In the genomic region with DNA sequence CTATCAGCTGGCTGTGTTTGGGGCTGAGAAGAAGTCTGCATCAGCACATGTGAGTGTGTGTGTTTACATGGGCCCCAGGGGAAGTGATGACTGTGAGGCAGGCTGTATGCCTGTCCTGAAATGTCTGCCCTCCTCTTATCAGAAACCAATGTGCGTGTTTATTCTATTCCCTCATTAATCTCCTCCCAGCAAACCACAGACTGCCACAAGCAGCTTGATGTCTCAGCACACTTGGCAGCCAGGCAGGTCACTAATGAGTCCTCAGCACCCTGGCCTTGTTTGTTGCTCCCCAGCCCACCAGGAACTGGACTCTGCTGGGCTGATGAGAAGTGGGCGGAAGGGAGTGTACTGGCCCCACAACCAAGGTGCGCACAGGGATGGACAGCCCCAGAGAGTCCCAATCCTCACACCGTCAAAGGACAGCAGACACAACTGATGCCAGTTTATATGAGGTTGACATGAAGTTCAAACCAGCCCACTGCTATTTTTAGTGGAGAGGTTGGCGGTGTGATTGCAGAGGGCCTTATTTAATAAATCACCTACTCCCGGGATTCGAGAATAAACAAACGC, we compare ENCODE assay signal across 8 cellular contexts.
A peak's percentile ranks its signal among the peaks of the same experiment; 100 is the strongest.
DNase-seq lines count a peak whose midpoint lies in the region; ATAC-seq and TF ChIP-seq lines count a peak whose summit lies in the region.

No MANE protein-coding gene starts in this region.

- peaks cover 26% of the 10 kb centered on the region for H3K4me1 Mint-ChIP-seq in activated T-helper 17 cell treated with anti-CD3 and anti-CD28 coated beads, Interleukin-2, amount 50 U/mL, for 72 hours
- peaks cover 7% of the 10 kb centered on the region for H3K4me1 Mint-ChIP-seq in GM23338

- H3F3A ChIP-seq in GM23338 (replicated peaks; ENCODE audit: low read depth), result no peaks in the 10 kb centered on the region

- H3K27me3 ChIP-seq in MG63 (no peaks in the 10 kb centered on the region), GM23338 (ENCODE audit: insufficient read depth) (no peaks in the 10 kb centered on the region)

- H3K27ac ChIP-seq in GM23338 (ENCODE audit: low read depth), result no peak overlapping the region

- H3K9me3 Mint-ChIP-seq in activated T-helper 17 cell treated with anti-CD3 and anti-CD28 coated beads, Interleukin-2, amount 50 U/mL, for 72 hours, result peaks cover 6% of the 10 kb centered on the region
- H3K9me3 Mint-ChIP-seq in GM23338, result no peaks in the 10 kb centered on the region

- H2AFZ ChIP-seq in GM23338, result no peak overlapping the region

- H3K79me2 ChIP-seq in GM23338 (replicated peaks; ENCODE audit: insufficient read depth), result no peaks in the 10 kb centered on the region

- H3K9me3 ChIP-seq in MG63, result no peaks in the 10 kb centered on the region
- H3K9me3 ChIP-seq in mucosa of descending colon, result no peaks in the 10 kb centered on the region

- H3K36me3 Mint-ChIP-seq in activated T-helper 17 cell treated with anti-CD3 and anti-CD28 coated beads, Interleukin-2, amount 50 U/mL, for 72 hours (ENCODE audit: low read depth), result no peaks in the 10 kb centered on the region
- H3K36me3 Mint-ChIP-seq in GM23338 (ENCODE audit: low read depth), result no peaks in the 10 kb centered on the region

- H3K4me2 ChIP-seq in GM23338, result no peak overlapping the region

- ATAC-seq in activated T-helper 17 cell treated with anti-CD3 and anti-CD28 coated beads, Interleukin-2, amount 50 U/mL, for 72 hours (replicated peaks), result peak; percentile 87
- ATAC-seq in mucosa of descending colon, result peak; percentile 57
- no peak for ATAC-seq in HG02588 (IDR thresholded peaks at IDR 0.05; ENCODE audit: unreplicated experiment)
- ATAC-seq in GM23338, result no peak
- ATAC-seq in HG02798 (IDR thresholded peaks at IDR 0.05; ENCODE audit: poor library complexity, unreplicated experiment), result no peak

- H3K4me3 ChIP-seq in MG63, result no peak overlapping the region
- H3K4me3 ChIP-seq in mucosa of descending colon, result no peak overlapping the region
- H3K4me3 ChIP-seq in GM23338, result no peak overlapping the region

- peak overlapping the region; percentile 55 for H3K27ac Mint-ChIP-seq in activated T-helper 17 cell treated with anti-CD3 and anti-CD28 coated beads, Interleukin-2, amount 50 U/mL, for 72 hours
- no peak overlapping the region for H3K27ac Mint-ChIP-seq in GM23338

- TF ChIP-seq CTCF in mucosa of descending colon (IDR thresholded peaks at IDR 0.05), result no peak
- TF ChIP-seq CTCF in GM23338 (conservative IDR thresholded peaks at IDR 0.05; ENCODE audit: low read depth in 2 of 2), result no peak

- no peaks in the 10 kb centered on the region for H3K36me3 ChIP-seq in MG63
- H3K36me3 ChIP-seq in mucosa of descending colon (ENCODE audit: low read depth), result no peaks in the 10 kb centered on the region
- H3K36me3 ChIP-seq in GM23338 (ENCODE audit: insufficient read depth), result no peaks in the 10 kb centered on the region

- no peaks in the 10 kb centered on the region for H3K27me3 Mint-ChIP-seq in activated T-helper 17 cell treated with anti-CD3 and anti-CD28 coated beads, Interleukin-2, amount 50 U/mL, for 72 hours
- peaks cover 2% of the 10 kb centered on the region for H3K27me3 Mint-ChIP-seq in GM23338 (ENCODE audit: insufficient read depth, low read depth, poor library complexity)

- no peak overlapping the region for H3K4me3 Mint-ChIP-seq in activated T-helper 17 cell treated with anti-CD3 and anti-CD28 coated beads, Interleukin-2, amount 50 U/mL, for 72 hours
- no peak overlapping the region for H3K4me3 Mint-ChIP-seq in GM23338

- no peaks in the 10 kb centered on the region for H3K9me2 ChIP-seq in GM23338 (ENCODE audit: insufficient read depth)

- H4K20me1 ChIP-seq in GM23338 (replicated peaks; ENCODE audit: insufficient read depth), result no peaks in the 10 kb centered on the region

- DNase-seq in DMS153 (lab: John Stamatoyannopoulos, UW) (peak; percentile 98), MG63 (peak; percentile 66), mucosa of descending colon (no peak), GM23338 (ENCODE audit: low spot score) (no peak)
- no peak for DNase-seq in stimulated activated CD8-positive, alpha-beta memory T cell treated with anti-CD3 and anti-CD28 coated beads, Interleukin-4, amount 100 ng/mL, for 48 hours

- H3K4me1 ChIP-seq in mucosa of descending colon (ENCODE audit: low read depth), result no peaks in the 10 kb centered on the region
- no peaks in the 10 kb centered on the region for H3K4me1 ChIP-seq in GM23338 (ENCODE audit: insufficient read depth)

- intact Hi-C loops in mucosa of descending colon (cut with DNase I, micrococcal nuclease), result no loop called here

TF ChIP-seq in GM23338, 12 proteins besides CTCF, POLR2A, EP300 and RAD21 (continues in another document):
- no peak for TF ChIP-seq POLR2AphosphoS5 (IDR thresholded peaks at IDR 0.05; ENCODE audit: low read depth)
- TF ChIP-seq ZNF331 (CRISPR knock-in tag; IDR thresholded peaks at IDR 0.05; ENCODE audit: low read depth), result no peak
- TF ChIP-seq, protein P1, sequence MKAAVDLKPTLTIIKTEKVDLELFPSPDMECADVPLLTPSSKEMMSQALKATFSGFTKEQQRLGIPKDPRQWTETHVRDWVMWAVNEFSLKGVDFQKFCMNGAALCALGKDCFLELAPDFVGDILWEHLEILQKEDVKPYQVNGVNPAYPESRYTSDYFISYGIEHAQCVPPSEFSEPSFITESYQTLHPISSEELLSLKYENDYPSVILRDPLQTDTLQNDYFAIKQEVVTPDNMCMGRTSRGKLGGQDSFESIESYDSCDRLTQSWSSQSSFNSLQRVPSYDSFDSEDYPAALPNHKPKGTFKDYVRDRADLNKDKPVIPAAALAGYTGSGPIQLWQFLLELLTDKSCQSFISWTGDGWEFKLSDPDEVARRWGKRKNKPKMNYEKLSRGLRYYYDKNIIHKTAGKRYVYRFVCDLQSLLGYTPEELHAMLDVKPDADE (IDR thresholded peaks at IDR 0.05), result no peak
- TF ChIP-seq, protein P2, sequence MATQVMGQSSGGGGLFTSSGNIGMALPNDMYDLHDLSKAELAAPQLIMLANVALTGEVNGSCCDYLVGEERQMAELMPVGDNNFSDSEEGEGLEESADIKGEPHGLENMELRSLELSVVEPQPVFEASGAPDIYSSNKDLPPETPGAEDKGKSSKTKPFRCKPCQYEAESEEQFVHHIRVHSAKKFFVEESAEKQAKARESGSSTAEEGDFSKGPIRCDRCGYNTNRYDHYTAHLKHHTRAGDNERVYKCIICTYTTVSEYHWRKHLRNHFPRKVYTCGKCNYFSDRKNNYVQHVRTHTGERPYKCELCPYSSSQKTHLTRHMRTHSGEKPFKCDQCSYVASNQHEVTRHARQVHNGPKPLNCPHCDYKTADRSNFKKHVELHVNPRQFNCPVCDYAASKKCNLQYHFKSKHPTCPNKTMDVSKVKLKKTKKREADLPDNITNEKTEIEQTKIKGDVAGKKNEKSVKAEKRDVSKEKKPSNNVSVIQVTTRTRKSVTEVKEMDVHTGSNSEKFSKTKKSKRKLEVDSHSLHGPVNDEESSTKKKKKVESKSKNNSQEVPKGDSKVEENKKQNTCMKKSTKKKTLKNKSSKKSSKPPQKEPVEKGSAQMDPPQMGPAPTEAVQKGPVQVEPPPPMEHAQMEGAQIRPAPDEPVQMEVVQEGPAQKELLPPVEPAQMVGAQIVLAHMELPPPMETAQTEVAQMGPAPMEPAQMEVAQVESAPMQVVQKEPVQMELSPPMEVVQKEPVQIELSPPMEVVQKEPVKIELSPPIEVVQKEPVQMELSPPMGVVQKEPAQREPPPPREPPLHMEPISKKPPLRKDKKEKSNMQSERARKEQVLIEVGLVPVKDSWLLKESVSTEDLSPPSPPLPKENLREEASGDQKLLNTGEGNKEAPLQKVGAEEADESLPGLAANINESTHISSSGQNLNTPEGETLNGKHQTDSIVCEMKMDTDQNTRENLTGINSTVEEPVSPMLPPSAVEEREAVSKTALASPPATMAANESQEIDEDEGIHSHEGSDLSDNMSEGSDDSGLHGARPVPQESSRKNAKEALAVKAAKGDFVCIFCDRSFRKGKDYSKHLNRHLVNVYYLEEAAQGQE (IDR thresholded peaks at IDR 0.05; ENCODE audit: unreplicated experiment), result no peak
- no peak for TF ChIP-seq NANOG (IDR thresholded peaks at IDR 0.05; ENCODE audit: borderline replicate concordance)
- no peak for TF ChIP-seq ZNF114 (CRISPR knock-in tag; IDR thresholded peaks at IDR 0.05)
- no peak for TF ChIP-seq STAT1 (IDR thresholded peaks at IDR 0.05; ENCODE audit: unreplicated experiment)
- TF ChIP-seq CREB1 (CRISPR knock-in tag; IDR thresholded peaks at IDR 0.05; ENCODE audit: low read depth), result no peak
- TF ChIP-seq EZH2 (IDR thresholded peaks at IDR 0.05; ENCODE audit: low read depth, unreplicated experiment), result no peak
- TF ChIP-seq EZH2phosphoT487 (IDR thresholded peaks at IDR 0.05; ENCODE audit: unreplicated experiment), result no peak
- no peak for TF ChIP-seq JUNB (IDR thresholded peaks at IDR 0.05; ENCODE audit: unreplicated experiment)

Comparison
In these comparisons a context has a peak if more than half of its experiments do, and no peak if none do; other contexts are left out.
1. DNase-seq: peak in DMS153 (single experiment) and MG63 (single experiment); none in mucosa of descending colon (0 of 3), GM23338 (single experiment) and stimulated activated CD8-positive, alpha-beta memory T cell treated with anti-CD3 and anti-CD28 coated beads, Interleukin-4, amount 100 ng/mL, for 48 hours (single experiment).
2. ATAC-seq: peak in activated T-helper 17 cell treated with anti-CD3 and anti-CD28 coated beads, Interleukin-2, amount 50 U/mL, for 72 hours (single experiment) and mucosa of descending colon (single experiment); none in HG02588 (single experiment), GM23338 (single experiment) and HG02798 (single experiment).